8 cellular contexts compared by ENCODE assay signal in the genomic region with DNA sequence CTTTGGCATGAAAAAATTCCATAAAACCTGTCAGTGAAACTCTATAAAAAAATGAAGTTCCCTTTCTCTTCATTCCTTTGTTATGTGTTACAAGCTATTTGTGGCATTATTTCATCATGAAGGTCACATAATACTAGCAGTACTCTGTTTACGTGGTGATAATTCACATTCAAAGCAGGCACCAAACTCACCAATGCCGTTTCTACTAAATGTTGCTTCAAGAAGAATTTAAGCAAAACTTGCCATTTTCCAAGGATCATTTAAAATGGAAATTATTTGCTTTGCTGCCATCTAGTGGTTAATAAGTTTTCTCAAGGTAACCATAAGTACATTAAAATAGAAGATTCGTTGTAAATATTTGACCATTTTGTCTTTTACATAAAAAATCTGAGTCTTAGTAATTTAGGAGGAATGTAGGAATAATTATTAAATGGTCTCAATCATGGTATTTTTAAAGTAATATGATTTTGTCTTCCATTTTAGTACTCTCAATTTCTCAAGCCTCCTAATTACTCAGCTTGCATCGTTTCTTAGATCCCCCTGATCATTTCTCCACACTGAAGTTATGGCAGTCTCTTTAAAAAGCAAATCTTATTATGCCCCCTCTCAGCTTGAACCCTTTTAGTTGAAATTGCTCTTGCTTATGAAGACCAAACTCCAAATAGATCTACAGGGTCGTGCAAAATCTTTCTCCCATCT.
A peak's percentile ranks its signal among the peaks of the same experiment; 100 is the strongest.
DNase-seq lines count a peak whose midpoint lies in the region; ATAC-seq, FAIRE-seq and TF ChIP-seq lines count a peak whose summit lies in the region.

No MANE protein-coding gene starts in this region.

- CTCF ChIA-PET in K562 (lab: Yijun Ruan, JAX; ENCODE audit: low intra/inter-chr PET ratio): interaction anchor here (0.6 to 1.4 kb wide), 3 partner anchors 68 to 201 kb away, joined by 4 to 5 read pairs (median 4); no protein-coding TSS in a partner anchor
- CTCF ChIA-PET in HepG2 (lab: Yijun Ruan, JAX; ENCODE audit: low intra/inter-chr PET ratio, low total read pairs): interaction anchor here (1.5 kb wide), 1 partner anchor 204 kb away, joined by 15 read pairs; no protein-coding TSS in a partner anchor

- BruUV-seq in K562 (replicated peaks; lab: Mats Ljungman, UMichigan) (no TSS peak), HepG2 (replicated peaks; lab: Mats Ljungman, UMichigan) (no TSS peak)

- in situ Hi-C loops in K562 (cut with MboI): loop anchor here (5.0 kb wide), 1 partner anchor 204 kb away; no protein-coding TSS in a partner anchor
- in situ Hi-C loops in HepG2 (cut with HindIII; ENCODE audit: extremely low pct_ligation_motif_present, low pct_unique_long_range_greater_than_20kb): loop anchor here (5.0 kb wide), 1 partner anchor 209 kb away; no protein-coding TSS in a partner anchor

- TF ChIP-seq POLR2A in K562 (conservative IDR thresholded peaks at IDR 0.05) (no peak), HepG2 (IDR thresholded peaks at IDR 0.05; ENCODE audit: insufficient read depth in 1 of 2, low read depth in 2 of 2, low read length in 2 of 2) (no peak)

- no peaks in the 10 kb centered on the region for H3K79me2 ChIP-seq in K562 (ENCODE audit: control insufficient read depth, insufficient read depth, low read length)
- no peaks in the 10 kb centered on the region for H3K79me2 ChIP-seq in HepG2 (ENCODE audit: insufficient read depth, low read length)

- ATAC-seq in heart right ventricle (peak in 1 of 8 donors; percentile 16), left ventricle myocardium superior (no peak), K562 (0 out of 3 replicates have a peak, but pooled peaks have one; percentile 33), HepG2 (no peak), HG02642 (IDR thresholded peaks at IDR 0.05; ENCODE audit: poor library complexity, unreplicated experiment) (no peak)
- ATAC-seq in stimulated activated naive CD8-positive, alpha-beta T cell treated with anti-CD3 and anti-CD28 coated beads, Interleukin-15, Interleukin-2, amounts not matched to agents 100 U/mL and 50 U/mL, for 24 hours: no peak

- H3K4me3 ChIP-seq in heart right ventricle (no peak overlapping the region), K562 (no peak overlapping the region), HepG2 (replicated peaks in 1 of 3; ENCODE audit: insufficient read depth in 1 of 3, low read depth in 2 of 3, low read length in 3 of 3) (no peak overlapping the region)

- no peak overlapping the region for H3K4me2 ChIP-seq in K562 (ENCODE audit: insufficient read depth, low read length)
- no peak overlapping the region for H3K4me2 ChIP-seq in HepG2 (ENCODE audit: low read depth, low read length)

- peak; percentile 59 to 77 (median 67) for TF ChIP-seq CTCF in heart right ventricle (IDR thresholded peaks at IDR 0.05)
- peak; percentile 15 to 67 (median 42); a peak in 4 of 6 replicates for TF ChIP-seq CTCF in K562 (IDR thresholded peaks at IDR 0.05 in 2 of 3, conservative IDR thresholded peaks at IDR 0.05 in 1 of 3; ENCODE audit: insufficient read depth in 2 of 3, low read depth in 1 of 3, low read length in 3 of 3)
- peak; percentile 50 for TF ChIP-seq CTCF in HepG2 (CRISPR knock-in tag; IDR thresholded peaks at IDR 0.05)

- H3K9me3 ChIP-seq in heart right ventricle (no peaks in the 10 kb centered on the region), K562 (replicated peaks; ENCODE audit: control insufficient read depth, insufficient read depth, low read depth, low read length) (no peaks in the 10 kb centered on the region), HepG2 (ENCODE audit: low read length) (no peaks in the 10 kb centered on the region)

- POLR2A ChIA-PET in K562 (lab: Yijun Ruan, JAX): interaction anchor here (0.7 to 1.0 kb wide), 3 partner anchors 29 to 388 kb away, joined by 3 to 4 read pairs (median 3); no protein-coding TSS in a partner anchor
- POLR2A ChIA-PET in HepG2 (lab: Yijun Ruan, JAX): no interaction called here

- H3K4me1 ChIP-seq in heart right ventricle (peaks cover 0 to 10% (median 0%) of the 10 kb centered on the region in 9 donors), K562 (replicated peaks in 1 of 2; ENCODE audit: control insufficient read depth in 2 of 2, insufficient read depth in 2 of 2, low read length in 2 of 2) (no peaks in the 10 kb centered on the region), HepG2 (ENCODE audit: insufficient read depth, low read length) (no peaks in the 10 kb centered on the region)

- H3K9ac ChIP-seq in K562 (ENCODE audit: insufficient read depth in 1 of 2, low read depth in 2 of 2, low read length in 2 of 2) (no peak overlapping the region), HepG2 (ENCODE audit: insufficient read depth, low read depth, low read length) (no peak overlapping the region)

- DNase-seq in heart right ventricle (no peak), left ventricle myocardium superior (no peak), NCI-H2029 (lab: John Stamatoyannopoulos, UW) (peak; percentile 3), K562 (ENCODE audit: extremely low read depth in 1 of 4, low spot score in 3 of 4) (peak in 2 of 4 experiments; percentile 17 to 41), HepG2 (ENCODE audit: low spot score) (peak; percentile 12)
- DNase-seq in stimulated activated naive CD8-positive, alpha-beta T cell treated with anti-CD3 and anti-CD28 coated beads, Interleukin-15, Interleukin-2, amounts not matched to agents 100 U/mL and 50 U/mL, for 24 hours: no peak
- no peak for DNase-seq in T-helper 2 cell treated with Interferon-gamma antibody and Interleukin-4, amounts not matched to agents 5 μg/mL and 100 μg/mL, for 36 hours (ENCODE audit: low spot score)

- peaks cover 0 to 76% (median 13%) of the 10 kb centered on the region in 9 donors for H3K36me3 ChIP-seq in heart right ventricle
- peaks cover 39% of the 10 kb centered on the region for H3K36me3 ChIP-seq in K562 (ENCODE audit: control insufficient read depth, insufficient read depth, low read length)
- H3K36me3 ChIP-seq in HepG2 (replicated peaks in 1 of 2; ENCODE audit: control insufficient read depth in 1 of 2, insufficient read depth in 2 of 2, low read length in 2 of 2): peaks cover 5 to 30% of the 10 kb centered on the region in 2 experiments; a peak in 4 of 5 replicates

- FAIRE-seq in K562 (lab: Jason Lieb, UNC) (peak; percentile 51), HepG2 (lab: Jason Lieb, UNC) (no peak)

- no peaks in the 10 kb centered on the region for H3K27me3 ChIP-seq in heart right ventricle
- no peaks in the 10 kb centered on the region for H3K27me3 ChIP-seq in K562 (ENCODE audit: control insufficient read depth in 2 of 2, insufficient read depth in 2 of 2, low read length in 2 of 2)
- H3K27me3 ChIP-seq in HepG2 (ENCODE audit: control insufficient read depth in 1 of 2, insufficient read depth in 2 of 2, low read length in 2 of 2): no peaks in the 10 kb centered on the region

- peak; percentile 64 to 83 for TF ChIP-seq RAD21 in K562 (CRISPR knock-in tag; conservative IDR thresholded peaks at IDR 0.05 in 1 of 2, IDR thresholded peaks at IDR 0.05 in 1 of 2)
- TF ChIP-seq RAD21 in HepG2 (CRISPR knock-in tag; IDR thresholded peaks at IDR 0.05): no peak

- H4K20me1 ChIP-seq in K562 (replicated peaks; ENCODE audit: control insufficient read depth, insufficient read depth, low read length) (no peaks in the 10 kb centered on the region), HepG2 (ENCODE audit: insufficient read depth, low read length) (no peaks in the 10 kb centered on the region)

- H3K9me3 Mint-ChIP-seq in T-helper 2 cell treated with Interferon-gamma antibody and Interleukin-4, amounts not matched to agents 5 μg/mL and 100 μg/mL, for 36 hours: no peaks in the 10 kb centered on the region

- H2AFZ ChIP-seq in K562 (ENCODE audit: low read depth, low read length) (no peak overlapping the region), HepG2 (ENCODE audit: low read length) (no peak overlapping the region)

- no peaks in the 10 kb centered on the region for H3K27me3 Mint-ChIP-seq in T-helper 2 cell treated with Interferon-gamma antibody and Interleukin-4, amounts not matched to agents 5 μg/mL and 100 μg/mL, for 36 hours (ENCODE audit: low read depth)

- no peaks in the 10 kb centered on the region for H3K36me3 Mint-ChIP-seq in T-helper 2 cell treated with Interferon-gamma antibody and Interleukin-4, amounts not matched to agents 5 μg/mL and 100 μg/mL, for 36 hours (ENCODE audit: low read depth)

- no peaks in the 10 kb centered on the region for H3K9me1 ChIP-seq in K562 (ENCODE audit: control insufficient read depth, insufficient read depth, low read length)

- TF ChIP-seq EP300 in K562 (IDR thresholded peaks at IDR 0.05; ENCODE audit: low read length) (no peak), HepG2 (IDR thresholded peaks at IDR 0.05; ENCODE audit: low read depth in 2 of 2, low read length in 2 of 2) (no peak), HepG2 (CRISPR knock-in tag; IDR thresholded peaks at IDR 0.05; ENCODE audit: borderline replicate concordance) (no peak)

- no peak overlapping the region for H3K4me3 Mint-ChIP-seq in T-helper 2 cell treated with Interferon-gamma antibody and Interleukin-4, amounts not matched to agents 5 μg/mL and 100 μg/mL, for 36 hours

- WGBS in heart right ventricle, 2 donors: 41 to 47% methylated on average over 5 of the region's 5 CpGs
- 35% methylated on average over 5 of the region's 5 CpGs for WGBS in K562 (ENCODE audit: insufficient coverage, low coverage, missing lambda C conversion rate)
- WGBS in HepG2 (ENCODE audit: low lambda C conversion rate): 50% methylated on average over 5 of the region's 5 CpGs

- no peaks in the 10 kb centered on the region for H3K4me1 Mint-ChIP-seq in T-helper 2 cell treated with Interferon-gamma antibody and Interleukin-4, amounts not matched to agents 5 μg/mL and 100 μg/mL, for 36 hours (ENCODE audit: low read depth)

- no peak overlapping the region for H3K27ac Mint-ChIP-seq in T-helper 2 cell treated with Interferon-gamma antibody and Interleukin-4, amounts not matched to agents 5 μg/mL and 100 μg/mL, for 36 hours

- intact Hi-C loops in heart right ventricle (cut with DNase I) (loop anchor here (2.0 to 10.0 kb wide), 8 partner anchors 121 to 311 kb away; a partner anchor contains a TSS), left ventricle myocardium superior (cut with micrococcal nuclease) (loop anchor here (5.0 kb wide), 1 partner anchor 204 kb away; no protein-coding TSS in a partner anchor), K562 (cut with micrococcal nuclease) (loop anchor here (2.0 to 10.0 kb wide), 3 partner anchors 124 to 199 kb away; a partner anchor contains a TSS), HepG2 (cut with micrococcal nuclease; ENCODE audit: unreplicated experiment) (no loop called here)

- H3K27ac ChIP-seq in heart right ventricle: peak overlapping the region in 1 of 10 donors; percentile 3
- H3K27ac ChIP-seq in K562 (ENCODE audit: extremely low read depth, low read depth, low read length): no peak overlapping the region
- H3K27ac ChIP-seq in HepG2 (ENCODE audit: extremely low read length, insufficient read depth, low read length): no peak overlapping the region

TF ChIP-seq in K562, 482 proteins besides CTCF, POLR2A, EP300 and RAD21 (continues in another document):
- TF ChIP-seq MYBL2 (IDR thresholded peaks at IDR 0.05; ENCODE audit: low read depth) (peak; percentile 13; the same call in 1 of the 2 replicates), MYBL2 (CRISPR knock-in tag; IDR thresholded peaks at IDR 0.05; ENCODE audit: borderline replicate concordance) (no peak), NFATC3 (IDR thresholded peaks at IDR 0.05) (no peak)

TF ChIP-seq in HepG2, 621 proteins besides CTCF, POLR2A, EP300 and RAD21 (continues in another document):
- TF ChIP-seq ZNF253 (CRISPR knock-in tag; IDR thresholded peaks at IDR 0.05; ENCODE audit: borderline replicate concordance) (no peak), STAG1 (CRISPR knock-in tag; IDR thresholded peaks at IDR 0.05) (peak; percentile 73)

Comparison
In these comparisons a context has a peak if more than half of its experiments do, and no peak if none do; other contexts are left out.
1. DNase-seq: peak in NCI-H2029 (single experiment) and HepG2 (single experiment); none in heart right ventricle (0 of 2), left ventricle myocardium superior (single experiment), stimulated activated naive CD8-positive, alpha-beta T cell treated with anti-CD3 and anti-CD28 coated beads, Interleukin-15, Interleukin-2, amounts not matched to agents 100 U/mL and 50 U/mL, for 24 hours (single experiment) and T-helper 2 cell treated with Interferon-gamma antibody and Interleukin-4, amounts not matched to agents 5 μg/mL and 100 μg/mL, for 36 hours (single experiment).
2. Peak in every context shown above with its lines, with median percentiles within 50 percentile points of each other: CTCF ChIP-seq.